ENCODE assay signal across 13 cellular contexts in the genomic region with DNA sequence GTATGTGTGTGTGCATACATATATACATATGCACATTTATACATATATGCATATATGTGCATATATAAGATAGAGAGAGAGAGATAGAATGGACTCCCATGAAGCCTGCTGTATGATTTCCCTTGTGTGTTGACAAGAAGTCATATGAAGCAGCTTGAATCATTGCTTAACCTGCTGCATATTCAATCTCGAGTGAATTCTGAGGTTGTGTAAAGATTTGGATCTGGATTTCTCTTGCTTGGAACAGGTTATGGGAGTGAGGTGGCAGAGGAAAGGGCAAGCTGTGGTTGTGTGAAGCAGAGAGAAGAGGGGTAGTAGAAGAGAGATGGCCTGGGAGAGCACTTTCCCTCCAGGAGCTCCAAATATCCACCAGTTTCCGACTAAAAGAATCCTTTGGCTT.
"Had no signal": no experiment of that assay in that cellular context is flagged by ENCODE, and none has a peak within 500 bp of the region (broad histone marks: within the 10 kb centered on the region; RNA-seq: fewer than 3 reads in every experiment).

No MANE protein-coding gene starts in this region.

- ATAC-seq: effector memory CD8-positive, alpha-beta T cell; gastrocnemius medialis had no signal

- H3K27ac ChIP-seq: epithelial cell of prostate, gastrocnemius medialis, stomach had no signal

- H3K27ac Mint-ChIP-seq: dendritic cell treated with granulocyte-macrophage colony-stimulating factor and Interleukin-4, amounts not matched to agents 40 ng/mL and 50 ng/mL, for 4 days; effector memory CD8-positive, alpha-beta T cell; immature natural killer cell; naive B cell had no signal

- H3K4me1 Mint-ChIP-seq: immature natural killer cell, naive B cell had no signal

- DNase-seq: effector memory CD8-positive, alpha-beta T cell; gastrocnemius medialis; immature natural killer cell; left cardiac atrium; mesendoderm; naive B cell; stimulated activated CD4-positive, alpha-beta T cell treated with anti-CD3 and anti-CD28 coated beads, Interleukin-12 subunit alpha, Interleukin-12 subunit beta, amount 100 ng/mL, for 4 hours; stimulated activated naive CD4-positive, alpha-beta T cell had no signal

- H3K4me1 ChIP-seq: gastrocnemius medialis had no signal

- H3K27me3 ChIP-seq: esophagus muscularis mucosa, gastrocnemius medialis, stomach, thyroid gland had no signal

- H3K36me3 Mint-ChIP-seq: immature natural killer cell, naive B cell had no signal

- H3K36me3 ChIP-seq: esophagus muscularis mucosa, gastrocnemius medialis, stomach, thyroid gland had no signal

- H3K9me3 ChIP-seq: esophagus muscularis mucosa, gastrocnemius medialis, stomach, thyroid gland had no signal

- H3K4me3 ChIP-seq: esophagus muscularis mucosa, gastrocnemius medialis, stomach, thyroid gland had no signal

- H3K9me3 Mint-ChIP-seq: dendritic cell treated with granulocyte-macrophage colony-stimulating factor and Interleukin-4, amounts not matched to agents 40 ng/mL and 50 ng/mL, for 4 days had no signal

- H3K4me3 Mint-ChIP-seq: dendritic cell treated with granulocyte-macrophage colony-stimulating factor and Interleukin-4, amounts not matched to agents 40 ng/mL and 50 ng/mL, for 4 days; effector memory CD8-positive, alpha-beta T cell; immature natural killer cell; naive B cell had no signal
